In the genomic region with DNA sequence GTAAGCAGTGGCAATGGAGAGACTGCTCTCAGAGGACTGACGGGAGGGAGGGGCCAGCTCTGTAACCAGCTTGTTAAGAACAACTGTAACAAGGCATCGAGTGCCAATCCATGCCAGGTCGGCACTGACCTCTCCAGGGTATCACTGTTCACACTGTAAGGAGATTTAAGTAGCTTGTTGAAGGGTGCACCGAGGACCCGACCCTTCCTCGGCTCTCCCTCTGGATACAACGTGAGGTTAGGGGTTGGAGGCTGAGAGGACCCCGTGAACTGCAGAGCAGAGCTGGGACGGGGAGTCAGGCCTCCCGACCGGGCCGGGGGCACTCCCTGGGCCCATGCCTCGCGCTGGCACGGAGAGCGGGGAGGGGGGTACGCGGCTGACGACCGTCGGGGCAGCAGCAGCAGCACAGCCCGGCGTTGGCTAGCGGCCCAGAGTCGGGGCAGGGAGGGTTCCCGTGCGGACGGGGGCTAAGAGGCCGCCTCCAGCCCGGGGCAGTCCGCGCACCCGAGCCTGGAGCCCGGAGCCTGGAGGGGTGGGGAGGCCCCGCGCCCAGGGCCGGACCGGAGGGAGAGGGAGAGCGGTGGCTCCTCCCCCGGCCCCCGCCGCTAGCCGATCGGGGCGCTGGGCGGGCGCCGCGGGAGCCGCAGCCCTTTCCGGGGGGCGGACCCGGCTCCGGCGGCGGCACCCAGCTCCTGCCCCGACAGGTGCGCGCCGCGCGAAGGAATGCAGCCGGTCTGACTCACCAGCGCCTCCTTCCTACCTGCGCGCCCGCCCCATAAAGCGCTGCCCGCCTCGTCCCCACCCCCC, we compare ENCODE assay signal across 1 cellular context.
A peak's percentile ranks its signal among the peaks of the same experiment; 100 is the strongest.
TF ChIP-seq lines count a peak whose summit lies in the region.

A gene (plus strand): TSS at position 804 of the 807 bp plus-strand sequence. CDS start 3,245 bp downstream, outside the sequence.

TF ChIP-seq in HepG2, 621 proteins besides CTCF, POLR2A, EP300 and RAD21 (continued from another document and continues in another):
- TF ChIP-seq, protein P1, sequence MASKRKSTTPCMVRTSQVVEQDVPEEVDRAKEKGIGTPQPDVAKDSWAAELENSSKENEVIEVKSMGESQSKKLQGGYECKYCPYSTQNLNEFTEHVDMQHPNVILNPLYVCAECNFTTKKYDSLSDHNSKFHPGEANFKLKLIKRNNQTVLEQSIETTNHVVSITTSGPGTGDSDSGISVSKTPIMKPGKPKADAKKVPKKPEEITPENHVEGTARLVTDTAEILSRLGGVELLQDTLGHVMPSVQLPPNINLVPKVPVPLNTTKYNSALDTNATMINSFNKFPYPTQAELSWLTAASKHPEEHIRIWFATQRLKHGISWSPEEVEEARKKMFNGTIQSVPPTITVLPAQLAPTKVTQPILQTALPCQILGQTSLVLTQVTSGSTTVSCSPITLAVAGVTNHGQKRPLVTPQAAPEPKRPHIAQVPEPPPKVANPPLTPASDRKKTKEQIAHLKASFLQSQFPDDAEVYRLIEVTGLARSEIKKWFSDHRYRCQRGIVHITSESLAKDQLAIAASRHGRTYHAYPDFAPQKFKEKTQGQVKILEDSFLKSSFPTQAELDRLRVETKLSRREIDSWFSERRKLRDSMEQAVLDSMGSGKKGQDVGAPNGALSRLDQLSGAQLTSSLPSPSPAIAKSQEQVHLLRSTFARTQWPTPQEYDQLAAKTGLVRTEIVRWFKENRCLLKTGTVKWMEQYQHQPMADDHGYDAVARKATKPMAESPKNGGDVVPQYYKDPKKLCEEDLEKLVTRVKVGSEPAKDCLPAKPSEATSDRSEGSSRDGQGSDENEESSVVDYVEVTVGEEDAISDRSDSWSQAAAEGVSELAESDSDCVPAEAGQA (IDR thresholded peaks at IDR 0.05; ENCODE audit: low read depth), result no peak
- TF ChIP-seq, protein P1 (CRISPR knock-in tag; IDR thresholded peaks at IDR 0.05; ENCODE audit: borderline replicate concordance), result 0 out of 2 replicates have a peak, but pooled peaks have one; percentile 26
- TF ChIP-seq FOXO1 (CRISPR knock-in tag; IDR thresholded peaks at IDR 0.05), result 0 out of 2 replicates have a peak, but pooled peaks have one; percentile 14
- TF ChIP-seq NFATC3 (CRISPR knock-in tag; IDR thresholded peaks at IDR 0.05), result no peak
- TF ChIP-seq MLLT10 (CRISPR knock-in tag; IDR thresholded peaks at IDR 0.05), result no peak
- TF ChIP-seq SETDB1 (CRISPR knock-in tag; IDR thresholded peaks at IDR 0.05; ENCODE audit: borderline replicate concordance), result no peak
- TF ChIP-seq TEAD3 (CRISPR knock-in tag; optimal IDR thresholded peaks at IDR 0.05; ENCODE audit: borderline replicate concordance), result no peak
- TF ChIP-seq, protein P2, sequence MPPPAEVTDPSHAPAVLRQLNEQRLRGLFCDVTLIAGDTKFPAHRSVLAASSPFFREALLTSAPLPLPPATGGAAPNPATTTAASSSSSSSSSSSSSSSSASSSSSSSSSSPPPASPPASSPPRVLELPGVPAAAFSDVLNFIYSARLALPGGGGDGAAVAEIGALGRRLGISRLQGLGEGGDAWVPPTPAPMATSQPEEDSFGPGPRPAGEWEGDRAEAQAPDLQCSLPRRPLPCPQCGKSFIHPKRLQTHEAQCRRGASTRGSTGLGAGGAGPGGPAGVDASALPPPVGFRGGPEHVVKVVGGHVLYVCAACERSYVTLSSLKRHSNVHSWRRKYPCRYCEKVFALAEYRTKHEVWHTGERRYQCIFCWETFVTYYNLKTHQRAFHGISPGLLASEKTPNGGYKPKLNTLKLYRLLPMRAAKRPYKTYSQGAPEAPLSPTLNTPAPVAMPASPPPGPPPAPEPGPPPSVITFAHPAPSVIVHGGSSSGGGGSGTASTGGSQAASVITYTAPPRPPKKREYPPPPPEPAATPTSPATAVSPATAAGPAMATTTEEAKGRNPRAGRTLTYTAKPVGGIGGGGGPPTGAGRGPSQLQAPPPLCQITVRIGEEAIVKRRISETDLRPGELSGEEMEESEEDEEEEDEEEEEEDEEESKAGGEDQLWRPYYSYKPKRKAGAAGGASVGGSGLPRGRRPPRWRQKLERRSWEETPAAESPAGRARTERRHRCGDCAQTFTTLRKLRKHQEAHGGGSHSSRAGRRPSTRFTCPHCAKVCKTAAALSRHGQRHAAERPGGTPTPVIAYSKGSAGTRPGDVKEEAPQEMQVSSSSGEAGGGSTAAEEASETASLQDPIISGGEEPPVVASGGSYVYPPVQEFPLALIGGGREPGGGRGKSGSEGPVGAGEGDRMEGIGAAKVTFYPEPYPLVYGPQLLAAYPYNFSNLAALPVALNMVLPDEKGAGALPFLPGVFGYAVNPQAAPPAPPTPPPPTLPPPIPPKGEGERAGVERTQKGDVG (CRISPR knock-in tag; IDR thresholded peaks at IDR 0.05; ENCODE audit: borderline replicate concordance), result no peak
- TF ChIP-seq, protein P3, sequence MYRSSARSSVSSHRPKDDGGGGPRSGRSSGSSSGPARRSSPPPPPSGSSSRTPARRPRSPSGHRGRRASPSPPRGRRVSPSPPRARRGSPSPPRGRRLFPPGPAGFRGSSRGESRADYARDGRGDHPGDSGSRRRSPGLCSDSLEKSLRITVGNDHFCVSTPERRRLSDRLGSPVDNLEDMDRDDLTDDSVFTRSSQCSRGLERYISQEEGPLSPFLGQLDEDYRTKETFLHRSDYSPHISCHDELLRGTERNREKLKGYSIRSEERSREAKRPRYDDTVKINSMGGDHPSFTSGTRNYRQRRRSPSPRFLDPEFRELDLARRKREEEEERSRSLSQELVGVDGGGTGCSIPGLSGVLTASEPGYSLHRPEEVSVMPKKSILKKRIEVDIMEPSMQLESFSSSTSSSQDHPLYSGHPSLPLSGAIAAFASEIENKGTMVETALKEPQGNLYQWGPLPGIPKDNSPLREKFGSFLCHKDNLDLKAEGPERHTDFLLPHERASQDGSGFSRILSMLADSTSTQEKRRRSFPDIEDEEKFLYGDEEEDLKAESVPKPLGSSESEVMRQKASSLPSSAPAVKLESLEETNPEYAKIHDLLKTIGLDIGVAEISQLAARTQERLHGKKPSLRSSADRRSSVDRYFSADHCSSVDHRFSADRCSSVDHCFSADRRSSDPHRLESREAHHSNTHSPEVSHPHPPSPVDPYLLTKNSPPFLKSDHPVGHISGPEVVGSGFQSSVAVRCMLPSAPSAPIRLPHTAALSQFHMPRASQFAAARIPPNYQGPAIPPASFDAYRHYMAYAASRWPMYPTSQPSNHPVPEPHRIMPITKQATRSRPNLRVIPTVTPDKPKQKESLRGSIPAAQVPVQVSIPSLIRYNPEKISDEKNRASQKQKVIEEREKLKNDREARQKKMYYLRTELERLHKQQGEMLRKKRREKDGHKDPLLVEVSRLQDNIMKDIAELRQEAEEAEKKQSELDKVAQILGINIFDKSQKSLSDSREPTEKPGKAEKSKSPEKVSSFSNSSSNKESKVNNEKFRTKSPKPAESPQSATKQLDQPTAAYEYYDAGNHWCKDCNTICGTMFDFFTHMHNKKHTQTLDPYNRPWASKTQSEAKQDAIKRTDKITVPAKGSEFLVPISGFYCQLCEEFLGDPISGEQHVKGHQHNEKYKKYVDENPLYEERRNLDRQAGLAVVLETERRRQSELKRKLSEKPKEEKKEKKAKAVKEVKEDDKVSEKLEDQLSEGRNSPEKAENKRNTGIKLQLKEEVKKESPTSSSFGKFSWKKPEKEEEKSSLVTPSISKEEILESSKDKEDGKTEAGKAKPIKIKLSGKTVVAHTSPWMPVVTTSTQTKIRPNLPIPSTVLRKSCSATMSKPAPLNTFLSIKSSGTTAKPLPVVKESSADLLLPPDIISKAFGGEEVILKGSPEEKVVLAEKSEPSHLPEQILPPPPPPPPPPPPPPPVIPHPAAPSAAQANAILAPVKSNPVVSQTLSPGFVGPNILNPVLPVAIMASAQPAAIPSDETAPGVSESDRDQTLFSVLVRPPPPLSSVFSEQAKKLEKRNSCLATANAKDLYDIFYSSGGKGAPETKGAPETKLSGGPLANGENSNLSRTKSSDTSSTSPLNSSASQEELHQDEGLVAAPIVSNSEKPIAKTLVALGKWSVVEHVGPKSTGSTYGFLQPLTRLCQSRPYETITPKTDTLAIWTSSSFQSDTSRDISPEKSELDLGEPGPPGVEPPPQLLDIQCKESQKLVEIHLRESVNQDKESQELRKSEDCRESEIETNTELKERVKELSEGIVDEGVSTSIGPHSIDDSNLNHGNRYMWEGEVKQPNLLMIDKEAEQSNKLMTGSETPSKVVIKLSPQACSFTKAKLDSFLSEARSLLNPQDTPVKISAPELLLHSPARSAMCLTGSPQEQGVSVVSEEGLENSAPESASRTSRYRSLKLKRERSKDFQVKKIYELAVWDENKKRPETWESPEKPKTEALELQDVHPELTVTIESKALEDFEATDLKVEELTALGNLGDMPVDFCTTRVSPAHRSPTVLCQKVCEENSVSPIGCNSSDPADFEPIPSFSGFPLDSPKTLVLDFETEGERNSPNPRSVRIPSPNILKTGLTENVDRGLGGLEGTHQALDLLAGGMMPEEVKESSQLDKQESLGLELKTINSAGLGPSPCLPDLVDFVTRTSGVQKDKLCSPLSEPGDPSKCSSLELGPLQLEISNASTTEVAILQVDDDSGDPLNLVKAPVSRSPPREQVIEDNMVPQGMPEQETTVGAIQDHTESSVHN (CRISPR knock-in tag; IDR thresholded peaks at IDR 0.05), result peak; percentile 75; the same call in 1 of the 2 replicates
- no peak for TF ChIP-seq MTA1 (CRISPR knock-in tag; IDR thresholded peaks at IDR 0.05; ENCODE audit: borderline replicate concordance)
- peak; percentile 26; the same call in 1 of the 2 replicates for TF ChIP-seq ZNF350 (CRISPR knock-in tag; IDR thresholded peaks at IDR 0.05; ENCODE audit: borderline replicate concordance, low read depth)
- no peak for TF ChIP-seq ZNF138 (CRISPR knock-in tag; IDR thresholded peaks at IDR 0.05; ENCODE audit: low read depth)
- TF ChIP-seq, protein P4, sequence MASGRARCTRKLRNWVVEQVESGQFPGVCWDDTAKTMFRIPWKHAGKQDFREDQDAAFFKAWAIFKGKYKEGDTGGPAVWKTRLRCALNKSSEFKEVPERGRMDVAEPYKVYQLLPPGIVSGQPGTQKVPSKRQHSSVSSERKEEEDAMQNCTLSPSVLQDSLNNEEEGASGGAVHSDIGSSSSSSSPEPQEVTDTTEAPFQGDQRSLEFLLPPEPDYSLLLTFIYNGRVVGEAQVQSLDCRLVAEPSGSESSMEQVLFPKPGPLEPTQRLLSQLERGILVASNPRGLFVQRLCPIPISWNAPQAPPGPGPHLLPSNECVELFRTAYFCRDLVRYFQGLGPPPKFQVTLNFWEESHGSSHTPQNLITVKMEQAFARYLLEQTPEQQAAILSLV (CRISPR knock-in tag; IDR thresholded peaks at IDR 0.05; ENCODE audit: borderline replicate concordance), result no peak
- TF ChIP-seq, protein P5, sequence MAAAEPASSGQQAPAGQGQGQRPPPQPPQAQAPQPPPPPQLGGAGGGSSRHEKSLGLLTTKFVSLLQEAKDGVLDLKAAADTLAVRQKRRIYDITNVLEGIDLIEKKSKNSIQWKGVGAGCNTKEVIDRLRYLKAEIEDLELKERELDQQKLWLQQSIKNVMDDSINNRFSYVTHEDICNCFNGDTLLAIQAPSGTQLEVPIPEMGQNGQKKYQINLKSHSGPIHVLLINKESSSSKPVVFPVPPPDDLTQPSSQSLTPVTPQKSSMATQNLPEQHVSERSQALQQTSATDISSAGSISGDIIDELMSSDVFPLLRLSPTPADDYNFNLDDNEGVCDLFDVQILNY (CRISPR knock-in tag; conservative IDR thresholded peaks at IDR 0.05), result no peak
- TF ChIP-seq ZMYM2 (CRISPR knock-in tag; IDR thresholded peaks at IDR 0.05), result peak; percentile 59; the same call in 1 of the 2 replicates
- TF ChIP-seq ZNF782 (CRISPR knock-in tag; IDR thresholded peaks at IDR 0.05; ENCODE audit: borderline replicate concordance), result peak; percentile 20; the same call in 1 of the 2 replicates
- TF ChIP-seq ZNF7 (CRISPR knock-in tag; IDR thresholded peaks at IDR 0.05), result no peak
- no peak for TF ChIP-seq SRF (IDR thresholded peaks at IDR 0.05; ENCODE audit: low read depth, low read length)
- no peak for TF ChIP-seq NFKBIZ (CRISPR knock-in tag; IDR thresholded peaks at IDR 0.05)
- TF ChIP-seq REPIN1 (CRISPR knock-in tag; IDR thresholded peaks at IDR 0.05; ENCODE audit: borderline replicate concordance, low read depth), result no peak
- TF ChIP-seq KLF6 (CRISPR knock-in tag; IDR thresholded peaks at IDR 0.05), result no peak
- 0 out of 2 replicates have a peak, but pooled peaks have one; percentile 22 for TF ChIP-seq NR2C2 (CRISPR knock-in tag; IDR thresholded peaks at IDR 0.05; ENCODE audit: borderline replicate concordance)
- TF ChIP-seq THYN1 (CRISPR knock-in tag; IDR thresholded peaks at IDR 0.05; ENCODE audit: borderline replicate concordance, low read depth), result no peak
- 0 out of 2 replicates have a peak, but pooled peaks have one; percentile 28 for TF ChIP-seq ZNF343 (CRISPR knock-in tag; IDR thresholded peaks at IDR 0.05)
- TF ChIP-seq, protein P6, sequence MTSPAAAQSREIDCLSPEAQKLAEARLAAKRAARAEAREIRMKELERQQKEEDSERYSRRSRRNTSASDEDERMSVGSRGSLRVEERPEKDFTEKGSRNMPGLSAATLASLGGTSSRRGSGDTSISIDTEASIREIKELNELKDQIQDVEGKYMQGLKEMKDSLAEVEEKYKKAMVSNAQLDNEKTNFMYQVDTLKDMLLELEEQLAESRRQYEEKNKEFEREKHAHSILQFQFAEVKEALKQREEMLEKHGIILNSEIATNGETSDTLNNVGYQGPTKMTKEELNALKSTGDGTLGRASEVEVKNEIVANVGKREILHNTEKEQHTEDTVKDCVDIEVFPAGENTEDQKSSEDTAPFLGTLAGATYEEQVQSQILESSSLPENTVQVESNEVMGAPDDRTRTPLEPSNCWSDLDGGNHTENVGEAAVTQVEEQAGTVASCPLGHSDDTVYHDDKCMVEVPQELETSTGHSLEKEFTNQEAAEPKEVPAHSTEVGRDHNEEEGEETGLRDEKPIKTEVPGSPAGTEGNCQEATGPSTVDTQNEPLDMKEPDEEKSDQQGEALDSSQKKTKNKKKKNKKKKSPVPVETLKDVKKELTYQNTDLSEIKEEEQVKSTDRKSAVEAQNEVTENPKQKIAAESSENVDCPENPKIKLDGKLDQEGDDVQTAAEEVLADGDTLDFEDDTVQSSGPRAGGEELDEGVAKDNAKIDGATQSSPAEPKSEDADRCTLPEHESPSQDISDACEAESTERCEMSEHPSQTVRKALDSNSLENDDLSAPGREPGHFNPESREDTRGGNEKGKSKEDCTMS (CRISPR knock-in tag; conservative IDR thresholded peaks at IDR 0.05), result no peak
- no peak for TF ChIP-seq ZNF224 (CRISPR knock-in tag; IDR thresholded peaks at IDR 0.05)
- TF ChIP-seq MTF2 (CRISPR knock-in tag; IDR thresholded peaks at IDR 0.05; ENCODE audit: borderline replicate concordance), result peak; percentile 39
- no peak for TF ChIP-seq ISL2 (CRISPR knock-in tag; IDR thresholded peaks at IDR 0.05)
